13 cellular contexts compared by ENCODE assay signal in the genomic region with DNA sequence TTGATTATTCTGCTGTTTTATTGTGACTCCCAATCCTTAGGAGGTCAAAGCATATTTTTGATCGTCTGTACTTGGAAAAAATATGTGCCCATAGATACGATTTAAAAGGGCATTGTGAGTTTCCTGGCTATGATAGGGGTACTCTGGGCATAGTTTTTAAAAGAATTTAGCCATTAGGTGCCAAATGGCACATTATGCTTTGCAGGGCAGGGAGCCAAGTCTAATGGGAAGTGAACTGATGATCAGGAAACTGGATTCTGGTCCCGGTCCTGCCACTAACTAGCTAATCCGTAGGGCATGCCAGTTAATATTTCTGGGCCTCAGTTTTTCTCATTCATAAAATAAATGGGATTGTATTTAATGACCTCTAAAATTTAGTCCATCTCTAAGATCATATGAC.
DNase-seq lines count a peak whose midpoint lies in the region; ATAC-seq and TF ChIP-seq lines count a peak whose summit lies in the region.
"Had no signal": no experiment of that assay in that cellular context is flagged by ENCODE, and none has a peak within 500 bp of the region (broad histone marks: within the 10 kb centered on the region; RNA-seq: fewer than 3 reads in every experiment).

No MANE protein-coding gene starts in this region.

- no peak for ATAC-seq in GM18873 (IDR thresholded peaks at IDR 0.05; ENCODE audit: low FRiP score, unreplicated experiment)
- no peak for ATAC-seq in activated T-helper 17 cell treated with anti-CD3 and anti-CD28 coated beads, Interleukin-2, amount 50 U/mL, for 72 hours (replicated peaks)
- no peak for ATAC-seq in GM21825 (IDR thresholded peaks at IDR 0.05; ENCODE audit: unreplicated experiment)
- ATAC-seq: naive thymus-derived CD4-positive, alpha-beta T cell had no signal

- H3K4me1 Mint-ChIP-seq in activated T-helper 17 cell treated with anti-CD3 and anti-CD28 coated beads, Interleukin-2, amount 50 U/mL, for 72 hours, result no peaks in the 10 kb centered on the region

- H3K4me3 ChIP-seq in WI38 (ENCODE audit: low read depth, low read length) (peak overlapping the region; percentile 81), fibroblast of the aortic adventitia (ENCODE audit: low read depth, low read length) (peak overlapping the region; percentile 73), skeletal muscle cell (ENCODE audit: low read depth, low read length) (peak overlapping the region; percentile 73)

- H3K36me3 Mint-ChIP-seq in activated T-helper 17 cell treated with anti-CD3 and anti-CD28 coated beads, Interleukin-2, amount 50 U/mL, for 72 hours (ENCODE audit: low read depth), result no peaks in the 10 kb centered on the region
- H3K36me3 Mint-ChIP-seq: naive thymus-derived CD4-positive, alpha-beta T cell had no signal

- peaks cover 18% of the 10 kb centered on the region for H3K27me3 Mint-ChIP-seq in activated T-helper 17 cell treated with anti-CD3 and anti-CD28 coated beads, Interleukin-2, amount 50 U/mL, for 72 hours

- TF ChIP-seq CTCF in WI38 (IDR thresholded peaks at IDR 0.05; ENCODE audit: low read depth, low read length) (no peak), fibroblast of the aortic adventitia (IDR thresholded peaks at IDR 0.05; ENCODE audit: insufficient read depth, low read length) (no peak)

- no peak overlapping the region for H3K4me3 Mint-ChIP-seq in activated T-helper 17 cell treated with anti-CD3 and anti-CD28 coated beads, Interleukin-2, amount 50 U/mL, for 72 hours
- H3K4me3 Mint-ChIP-seq: naive thymus-derived CD4-positive, alpha-beta T cell had no signal

- no peak overlapping the region for H3K27ac Mint-ChIP-seq in activated T-helper 17 cell treated with anti-CD3 and anti-CD28 coated beads, Interleukin-2, amount 50 U/mL, for 72 hours
- H3K27ac Mint-ChIP-seq: naive thymus-derived CD4-positive, alpha-beta T cell had no signal

- no peaks in the 10 kb centered on the region for H3K9me3 Mint-ChIP-seq in activated T-helper 17 cell treated with anti-CD3 and anti-CD28 coated beads, Interleukin-2, amount 50 U/mL, for 72 hours
- H3K9me3 Mint-ChIP-seq: naive thymus-derived CD4-positive, alpha-beta T cell had no signal

- peak; percentile 14 for DNase-seq in Daoy (ENCODE audit: low read depth)
- peak; percentile 66 for DNase-seq in fibroblast of the aortic adventitia (ENCODE audit: low read depth)
- no peak for DNase-seq in skeletal muscle cell (ENCODE audit: low read depth)
- no peak for DNase-seq in mucosa of gallbladder (ENCODE audit: low spot score)
- DNase-seq: C1 segment of cervical spinal cord; Kasumi-1; naive thymus-derived CD4-positive, alpha-beta T cell; NCI-H2227 treated with DMSO at 0.1 percent for 48 hours; stimulated activated CD4-positive, alpha-beta T cell treated with anti-CD3 and anti-CD28 coated beads, Interleukin-12 subunit alpha, Interleukin-12 subunit beta, amount 100 ng/mL, for 4 hours had no signal

Comparison
In these comparisons a context has a peak if more than half of its experiments do, and no peak if none do; other contexts are left out.
1. DNase-seq: peak in Daoy (single experiment) and fibroblast of the aortic adventitia (single experiment); none in skeletal muscle cell (single experiment) and mucosa of gallbladder (single experiment).
2. Peak in every context shown above with its lines, with median percentiles within 50 percentile points of each other: H3K4me3 ChIP-seq.